19 cellular contexts compared by ENCODE assay signal in the genomic region with DNA sequence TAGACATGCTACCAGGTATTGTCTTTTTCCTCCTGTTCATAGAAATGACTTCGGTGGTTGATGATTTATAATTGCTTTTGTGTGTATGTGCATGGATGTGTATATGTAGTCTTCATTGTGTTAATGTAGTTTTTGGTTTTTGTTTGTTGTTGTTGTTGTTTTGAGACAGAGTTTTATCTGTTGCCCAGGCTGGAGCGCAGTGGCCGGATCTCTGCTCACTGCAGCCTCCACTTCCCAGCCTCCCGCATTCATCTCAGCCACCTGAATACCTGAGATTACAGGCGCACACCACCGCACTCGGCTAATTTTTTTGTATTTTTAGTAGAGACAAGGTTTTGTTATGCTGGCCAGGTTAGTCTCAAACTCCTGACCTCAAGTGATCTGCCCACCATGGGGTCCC.
A peak's percentile ranks its signal among the peaks of the same experiment; 100 is the strongest.
DNase-seq lines count a peak whose midpoint lies in the region; ATAC-seq and TF ChIP-seq lines count a peak whose summit lies in the region.
"Had no signal": no experiment of that assay in that cellular context is flagged by ENCODE, and none has a peak within 500 bp of the region (broad histone marks: within the 10 kb centered on the region; RNA-seq: fewer than 3 reads in every experiment).

No MANE protein-coding gene starts in this region.

- no peaks in the 10 kb centered on the region for H3K9me2 ChIP-seq in PC-3 (replicated peaks; ENCODE audit: low read length)

- no TSS peak for BruUV-seq in PC-3 (replicated peaks; lab: Mats Ljungman, UMichigan)

- peaks cover 49% of the 10 kb centered on the region for H3K4me1 Mint-ChIP-seq in activated CD8-positive, alpha-beta memory T cell treated with anti-CD3 and anti-CD28 coated beads, Interleukin-2, amount 10 ng/mL, durations not matched to agents 7 days and 5 days
- peaks cover 32% of the 10 kb centered on the region for H3K4me1 Mint-ChIP-seq in memory B cell

- no peak overlapping the region for H3K4me3 ChIP-seq in SK-N-MC
- H3K4me3 ChIP-seq in PC-3 (ENCODE audit: low read length), result no peak overlapping the region
- H3K4me3 ChIP-seq: BLaER1 treated with 17β-estradiol and CSF1 and Interleukin-3, amounts not matched to agents 10 nM and 100 nM had no signal

- no peak for DNase-seq in activated CD8-positive, alpha-beta memory T cell treated with anti-CD3 and anti-CD28 coated beads, Interleukin-2, amount 10 ng/mL, durations not matched to agents 7 days and 5 days
- DNase-seq in activated CD8-positive, alpha-beta memory T cell treated with anti-CD3 and anti-CD28 coated beads, Interleukin-2, amount 50 U/mL, for 48 hours, result no peak
- no peak for DNase-seq in SK-N-MC (ENCODE audit: low read depth, low spot score)
- no peak for DNase-seq in memory B cell (ENCODE audit: low spot score in 2 of 2)
- no peak for DNase-seq in NCI-H774 (lab: John Stamatoyannopoulos, UW)
- DNase-seq in PC-3, result no peak
- DNase-seq in SW480 (ENCODE audit: low spot score), result no peak
- no peak for DNase-seq in RKO (ENCODE audit: low spot score)
- DNase-seq: 8988T; CD8-positive, alpha-beta T cell; DMS53; GDM1; IMR-90; Kasumi-1; NCI-H1694 treated with DMSO at 0.1 percent for 48 hours; NCI-H2107; NCI-H69; Right ventricle myocardium superior had no signal

- CTCF ChIA-PET in activated CD8-positive, alpha-beta memory T cell treated with anti-CD3 and anti-CD28 coated beads, Interleukin-2, amount 10 ng/mL, durations not matched to agents 7 days and 5 days (lab: Charles Lee), result interaction anchor here (1.1 kb wide), 1 partner anchor 8 kb away, joined by 3 read pairs; no protein-coding TSS in a partner anchor
- CTCF ChIA-PET in PC-3 (lab: Charles Lee), result no interaction called here

- H3K27me3 ChIP-seq in PC-3 (ENCODE audit: low read length), result no peaks in the 10 kb centered on the region
- H3K27me3 ChIP-seq: BLaER1 treated with 17β-estradiol and CSF1 and Interleukin-3, amounts not matched to agents 10 nM and 100 nM had no signal

- intact Hi-C loops in PC-3 (cut with micrococcal nuclease), result no loop called here

- H3K27me3 Mint-ChIP-seq in activated CD8-positive, alpha-beta memory T cell treated with anti-CD3 and anti-CD28 coated beads, Interleukin-2, amount 10 ng/mL, durations not matched to agents 7 days and 5 days, result peaks cover 14% of the 10 kb centered on the region
- no peaks in the 10 kb centered on the region for H3K27me3 Mint-ChIP-seq in memory B cell

- POLR2A ChIA-PET in PC-3 (lab: Charles Lee; ENCODE audit: unreplicated experiment), result interaction anchor here (0.6 kb wide), 2 partner anchors 21 to 35 kb away, joined by 3 to 4 read pairs; a partner anchor contains a TSS

- H3K27ac ChIP-seq in SK-N-MC (peak overlapping the region; percentile 58), PC-3 (ENCODE audit: low read length) (no peak overlapping the region)
- H3K27ac ChIP-seq: BLaER1 treated with 17β-estradiol and CSF1 and Interleukin-3, amounts not matched to agents 10 nM and 100 nM had no signal

- TF ChIP-seq CTCF in PC-3 (conservative IDR thresholded peaks at IDR 0.05; ENCODE audit: low read depth, low read length), result no peak

- H3K36me3 ChIP-seq in SK-N-MC (ENCODE audit: insufficient read depth, low read length), result no peaks in the 10 kb centered on the region
- H3K36me3 ChIP-seq in PC-3 (ENCODE audit: low read depth, low read length), result peaks cover 9% of the 10 kb centered on the region; the same call in 1 of the 2 replicates

- H3K9ac ChIP-seq in SK-N-MC (ENCODE audit: insufficient read length) (no peak overlapping the region), PC-3 (ENCODE audit: low read length) (no peak overlapping the region)
- H3K9ac ChIP-seq: BLaER1 treated with 17β-estradiol and CSF1 and Interleukin-3, amounts not matched to agents 10 nM and 100 nM had no signal

- H3K4me2 ChIP-seq in PC-3 (ENCODE audit: low read length), result no peak overlapping the region

- H2AFZ ChIP-seq in PC-3 (ENCODE audit: low read length), result no peak overlapping the region

- no peaks in the 10 kb centered on the region for H3K9me3 ChIP-seq in SK-N-MC (ENCODE audit: low read depth, low read length)
- no peaks in the 10 kb centered on the region for H3K9me3 ChIP-seq in PC-3 (ENCODE audit: low read length)
- H3K9me3 ChIP-seq: BLaER1 treated with 17β-estradiol and CSF1 and Interleukin-3, amounts not matched to agents 10 nM and 100 nM had no signal

- peaks cover 40% of the 10 kb centered on the region for H3K79me2 ChIP-seq in PC-3 (ENCODE audit: low read length)

- peaks cover 25% of the 10 kb centered on the region for H4K20me1 ChIP-seq in PC-3 (ENCODE audit: low read length)

- no peak for ATAC-seq in activated CD8-positive, alpha-beta memory T cell treated with anti-CD3 and anti-CD28 coated beads, Interleukin-2, amount 10 ng/mL, durations not matched to agents 7 days and 5 days
- ATAC-seq in memory B cell (ENCODE audit: low read depth), result no peak
- no peak for ATAC-seq in PC-3
- ATAC-seq: CD8-positive, alpha-beta T cell had no signal

- peaks cover 15% of the 10 kb centered on the region for H3K4me1 ChIP-seq in PC-3 (ENCODE audit: insufficient read depth, low read length)

- no peak overlapping the region for H3K4me3 Mint-ChIP-seq in activated CD8-positive, alpha-beta memory T cell treated with anti-CD3 and anti-CD28 coated beads, Interleukin-2, amount 10 ng/mL, durations not matched to agents 7 days and 5 days
- H3K4me3 Mint-ChIP-seq in memory B cell, result peak overlapping the region; percentile 11
- H3K4me3 Mint-ChIP-seq: CD8-positive, alpha-beta T cell had no signal

- H3F3A ChIP-seq in PC-3 (ENCODE audit: low read length, unreplicated experiment), result peaks cover 8% of the 10 kb centered on the region

- peaks cover 30% of the 10 kb centered on the region for H3K36me3 Mint-ChIP-seq in activated CD8-positive, alpha-beta memory T cell treated with anti-CD3 and anti-CD28 coated beads, Interleukin-2, amount 10 ng/mL, durations not matched to agents 7 days and 5 days
- H3K36me3 Mint-ChIP-seq in memory B cell, result peaks cover 15% of the 10 kb centered on the region

- peak overlapping the region; percentile 24 for H3K27ac Mint-ChIP-seq in activated CD8-positive, alpha-beta memory T cell treated with anti-CD3 and anti-CD28 coated beads, Interleukin-2, amount 10 ng/mL, durations not matched to agents 7 days and 5 days
- no peak overlapping the region for H3K27ac Mint-ChIP-seq in memory B cell
- H3K27ac Mint-ChIP-seq: CD8-positive, alpha-beta T cell had no signal

- H3K9me3 Mint-ChIP-seq in activated CD8-positive, alpha-beta memory T cell treated with anti-CD3 and anti-CD28 coated beads, Interleukin-2, amount 10 ng/mL, durations not matched to agents 7 days and 5 days (ENCODE audit: low read depth), result no peaks in the 10 kb centered on the region
- H3K9me3 Mint-ChIP-seq in memory B cell, result no peaks in the 10 kb centered on the region
- H3K9me3 Mint-ChIP-seq: CD8-positive, alpha-beta T cell had no signal
